In genomic region chr20:1816384-1817381, GRCh38 we compare ENCODE assay signal across 8 cellular contexts.
DNase-seq lines count a peak whose midpoint lies in the region; ATAC-seq and TF ChIP-seq lines count a peak whose summit lies in the region.

No MANE protein-coding gene starts in this region.

- H4K20me1 ChIP-seq in BLaER1 treated with 17β-estradiol and CSF1 and Interleukin-3, amounts not matched to agents 10 nM and 100 nM = no peaks in the 10 kb centered on the region

- peaks cover 0 to 26% (median 6%) of the 10 kb centered on the region in 11 experiments; a peak in 7 of 22 replicates for H3K27me3 ChIP-seq in BLaER1 treated with 17β-estradiol and CSF1 and Interleukin-3, amounts not matched to agents 10 nM and 100 nM
- H3K27me3 ChIP-seq in dorsolateral prefrontal cortex (no peaks in the 10 kb centered on the region), SJCRH30 (no peaks in the 10 kb centered on the region)

- peaks cover 60 to 93% (median 80%) of the 10 kb centered on the region in 10 experiments for H3K4me1 ChIP-seq in BLaER1 treated with 17β-estradiol and CSF1 and Interleukin-3, amounts not matched to agents 10 nM and 100 nM
- H3K4me1 ChIP-seq in SJCRH30 = no peaks in the 10 kb centered on the region

- no peak for ATAC-seq in HG02623 (IDR thresholded peaks at IDR 0.05; ENCODE audit: unreplicated experiment)
- no peak for ATAC-seq in GM21723 (IDR thresholded peaks at IDR 0.05; ENCODE audit: unreplicated experiment)
- no peak for ATAC-seq in GM18502 (IDR thresholded peaks at IDR 0.05; ENCODE audit: poor library complexity, unreplicated experiment)

- intact Hi-C loops in dorsolateral prefrontal cortex (cut with DNase I) = loop anchor here in 1 of 2 donors (1.0 kb wide), 1 partner anchor 12 kb away; no protein-coding TSS in a partner anchor

- peak; percentile 81 for DNase-seq in MV-4-11 (lab: John Stamatoyannopoulos, UW)
- DNase-seq in dorsolateral prefrontal cortex = peak in 3 of 10 donors; percentile 39 to 66 (median 41)
- no peak for DNase-seq in nephron progenitor cell
- DNase-seq in SJCRH30 = no peak

- peaks cover 5 to 13% (median 9%) of the 10 kb centered on the region in 11 experiments for H3K9me3 ChIP-seq in BLaER1 treated with 17β-estradiol and CSF1 and Interleukin-3, amounts not matched to agents 10 nM and 100 nM (replicated peaks in 1 of 11)
- H3K9me3 ChIP-seq in SJCRH30 (replicated peaks) = no peaks in the 10 kb centered on the region; the same call in 1 of the 2 replicates

- no peaks in the 10 kb centered on the region for H3K36me3 ChIP-seq in BLaER1 treated with 17β-estradiol and CSF1 and Interleukin-3, amounts not matched to agents 10 nM and 100 nM
- H3K36me3 ChIP-seq in SJCRH30 = no peaks in the 10 kb centered on the region

- H3K4me1 Mint-ChIP-seq in nephron progenitor cell = peaks cover 59% of the 10 kb centered on the region

- no peak overlapping the region for H3K4me3 Mint-ChIP-seq in nephron progenitor cell

- peak overlapping the region; percentile 80 to 91 (median 86) for H3K4me2 ChIP-seq in BLaER1 treated with 17β-estradiol and CSF1 and Interleukin-3, amounts not matched to agents 10 nM and 100 nM

- H3K27ac ChIP-seq in BLaER1 treated with 17β-estradiol and CSF1 and Interleukin-3, amounts not matched to agents 10 nM and 100 nM = peak overlapping the region; percentile 51 to 98 (median 70)
- H3K27ac ChIP-seq in dorsolateral prefrontal cortex (peak overlapping the region; percentile 63 to 99 (median 97)), SJCRH30 (no peak overlapping the region)

- no peaks in the 10 kb centered on the region for H3K27me3 Mint-ChIP-seq in nephron progenitor cell (ENCODE audit: low read depth, poor library complexity)

- no peaks in the 10 kb centered on the region for H3K36me3 Mint-ChIP-seq in nephron progenitor cell (ENCODE audit: low read depth)

- peak overlapping the region; percentile 6 to 90 (median 45); a peak in 18 of 22 replicates for H3K9ac ChIP-seq in BLaER1 treated with 17β-estradiol and CSF1 and Interleukin-3, amounts not matched to agents 10 nM and 100 nM

- peak overlapping the region; percentile 4 for H3K27ac Mint-ChIP-seq in nephron progenitor cell

- H3K9me3 Mint-ChIP-seq in nephron progenitor cell = peaks cover 9% of the 10 kb centered on the region

- no peak overlapping the region for H3K4me3 ChIP-seq in BLaER1 treated with 17β-estradiol and CSF1 and Interleukin-3, amounts not matched to agents 10 nM and 100 nM
- peak overlapping the region in 10 of 59 donors; percentile 0 to 45 (median 14) for H3K4me3 ChIP-seq in dorsolateral prefrontal cortex
- H3K4me3 ChIP-seq in SJCRH30 = no peak overlapping the region

- TF ChIP-seq CTCF in dorsolateral prefrontal cortex (IDR thresholded peaks at IDR 0.05 in 54 of 56, conservative IDR thresholded peaks at IDR 0.05 in 2 of 56; ENCODE audit: low read depth in 1 of 56, partially characterized antibody in 56 of 56) = peak in 1 of 56 donors; percentile 12
- no peak for TF ChIP-seq CTCF in nephron progenitor cell (IDR thresholded peaks at IDR 0.05)
